Comparison of ENCODE assay signal across 8 cellular contexts in the genomic region with DNA sequence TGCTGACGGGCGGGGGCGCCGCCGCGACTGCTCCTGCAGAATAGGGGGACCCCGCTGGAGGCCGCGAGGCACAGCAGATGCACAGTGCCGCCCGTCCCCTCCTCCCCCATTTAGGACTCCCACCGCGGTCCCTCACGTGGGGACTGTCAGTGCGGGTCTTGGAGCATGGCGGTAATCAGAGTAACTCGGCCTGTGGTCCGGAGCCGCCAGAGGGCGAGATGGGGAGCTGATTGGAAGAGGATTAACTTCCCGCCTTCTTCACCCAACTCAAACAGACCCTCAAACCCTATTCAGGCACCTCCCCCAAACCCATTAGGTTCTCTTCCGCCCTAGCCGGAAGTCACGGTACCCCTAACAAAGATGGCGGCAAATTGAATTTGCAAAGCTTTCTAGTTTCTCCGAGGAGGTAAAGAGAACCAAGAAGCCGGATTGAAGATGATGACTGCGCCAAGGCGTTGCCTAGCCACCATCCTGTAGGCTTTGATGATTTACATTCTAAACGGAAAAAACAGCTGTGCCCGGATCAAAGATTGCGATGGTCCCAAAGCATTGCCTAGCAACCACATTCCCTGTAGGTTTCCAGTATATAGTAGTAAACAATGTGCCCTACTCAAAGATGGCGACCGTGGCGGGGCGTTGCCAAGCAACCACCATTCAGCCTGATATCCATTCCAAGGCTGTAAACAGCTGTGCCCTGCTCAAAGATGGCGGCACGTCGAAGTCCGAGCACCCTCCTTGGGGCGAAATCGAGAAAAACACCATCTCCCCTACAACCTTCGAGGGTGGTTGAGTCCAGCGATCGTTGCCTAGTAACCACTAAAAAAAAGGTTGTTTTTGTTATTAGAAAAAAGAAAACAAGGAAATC. TPM values are rescaled to one million over a fixed set of nuclear protein-coding genes. Genes with fewer than 3 reads are reported as not detected.
DNase-seq lines count a peak whose midpoint lies in the region; ATAC-seq and TF ChIP-seq lines count a peak whose summit lies in the region.

A gene with protein sequence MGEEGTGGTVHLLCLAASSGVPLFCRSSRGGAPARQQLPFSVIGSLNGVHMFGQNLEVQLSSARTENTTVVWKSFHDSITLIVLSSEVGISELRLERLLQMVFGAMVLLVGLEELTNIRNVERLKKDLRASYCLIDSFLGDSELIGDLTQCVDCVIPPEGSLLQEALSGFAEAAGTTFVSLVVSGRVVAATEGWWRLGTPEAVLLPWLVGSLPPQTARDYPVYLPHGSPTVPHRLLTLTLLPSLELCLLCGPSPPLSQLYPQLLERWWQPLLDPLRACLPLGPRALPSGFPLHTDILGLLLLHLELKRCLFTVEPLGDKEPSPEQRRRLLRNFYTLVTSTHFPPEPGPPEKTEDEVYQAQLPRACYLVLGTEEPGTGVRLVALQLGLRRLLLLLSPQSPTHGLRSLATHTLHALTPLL (minus strand): TSS at position 296 of the 865 bp plus-strand sequence. CDS start 186 bp downstream, at position 110.

- peak within 1 kb of the TSS; percentile 92 for H3K4me3 Mint-ChIP-seq in central memory CD8-positive, alpha-beta T cell

- peak within 1 kb of the TSS; percentile 55 to 92 (median 89) for H3K27ac ChIP-seq in spleen

- H3K27me3 ChIP-seq in spleen (replicated peaks in 1 of 7): no peaks in the 10 kb centered on the region

- peak in 8 of 11 experiments; percentile 4 to 46 (median 37) for TF ChIP-seq CTCF in spleen (IDR thresholded peaks at IDR 0.05 in 8 of 11, conservative IDR thresholded peaks at IDR 0.05 in 3 of 11)

- H3K36me3 ChIP-seq in spleen: no peaks in the 10 kb centered on the region

- ATAC-seq in GM18499 (IDR thresholded peaks at IDR 0.05; ENCODE audit: insufficient read depth, unreplicated experiment) (peak; percentile 42), HG03159 (IDR thresholded peaks at IDR 0.05; ENCODE audit: unreplicated experiment) (peak; percentile 42)
- peak; percentile 70 to 72 for ATAC-seq in activated CD4-positive, CD25-positive, alpha-beta regulatory T cell treated with anti-CD3 and anti-CD28 coated beads, Interleukin-2, amount 50 U/mL, for 24 hours
- peak; percentile 65 for ATAC-seq in central memory CD8-positive, alpha-beta T cell (replicated peaks; ENCODE audit: extremely low read depth, poor library complexity, severe bottlenecking)

- peak within 1 kb of the TSS; percentile 96 for H3K27ac Mint-ChIP-seq in central memory CD8-positive, alpha-beta T cell (ENCODE audit: low read depth)

- no peaks in the 10 kb centered on the region for H3K9me3 Mint-ChIP-seq in central memory CD8-positive, alpha-beta T cell

- DNase-seq in NCI-H345 treated with DMSO at 0.1 percent for 48 hours (lab: John Stamatoyannopoulos, UW; ENCODE audit: unreplicated experiment) (peak; percentile 92), iris pigment epithelial cell (ENCODE audit: low read depth) (peak; percentile 99), spleen (peak; percentile 98), cortex of kidney (lab: John Stamatoyannopoulos, UW) (no peak)
- peak; percentile 81 to 92 for DNase-seq in central memory CD8-positive, alpha-beta T cell (ENCODE audit: low spot score in 2 of 2)

- H3K36me3 Mint-ChIP-seq in central memory CD8-positive, alpha-beta T cell (ENCODE audit: insufficient read depth): peaks cover 28% of the 10 kb centered on the region

- no peak for TF ChIP-seq POLR2A in spleen (IDR thresholded peaks at IDR 0.05)

- H3K9me3 ChIP-seq in spleen: no peaks in the 10 kb centered on the region

- no peaks in the 10 kb centered on the region for H3K27me3 Mint-ChIP-seq in central memory CD8-positive, alpha-beta T cell

- WGBS in spleen, 5 donors: 0 to 1% (median 0%) methylated on average over 42 to 45 of the region's 45 CpGs

- intact Hi-C loops in spleen (cut with DNase I; ENCODE audit: low total_unique reads): no loop called here

- peaks cover 17 to 64% (median 45%) of the 10 kb centered on the region in 6 donors for H3K4me1 ChIP-seq in spleen

- peak within 1 kb of the TSS; percentile 53 to 75 (median 66) for H3K4me3 ChIP-seq in spleen

- H3K4me1 Mint-ChIP-seq in central memory CD8-positive, alpha-beta T cell: peaks cover 52% of the 10 kb centered on the region

RNA-seq across cellular contexts. Expression of the gene that starts here (rescaled TPM):
- total RNA-seq in spleen: 10 to 100 TPM; 10.7 to 22.1 (median 15.1) TPM
- 10 to 100 TPM; 16.7 to 20.3 (median 16.9) TPM for polyA plus RNA-seq in spleen
